Comparison of ENCODE assay signal across 1 cellular context in the genomic region with DNA sequence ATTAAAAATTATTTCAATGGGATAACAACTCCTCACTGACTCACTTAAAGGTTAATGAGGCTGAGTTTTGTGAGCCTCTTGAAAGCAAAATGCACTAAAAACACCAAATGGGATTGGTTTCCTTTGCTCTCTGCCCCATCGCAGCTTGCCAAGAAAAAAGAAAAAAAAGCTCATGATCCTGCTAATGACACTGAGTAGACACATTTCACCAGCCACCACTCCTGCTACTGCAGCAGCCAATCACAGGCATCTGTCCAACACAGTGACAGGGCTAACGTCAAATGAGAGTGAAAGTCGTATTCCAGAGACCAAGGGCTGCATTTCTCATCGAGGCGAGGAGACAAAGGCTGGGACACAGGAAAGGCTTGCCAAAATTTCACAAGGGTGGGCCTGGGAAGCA.
TF ChIP-seq lines count a peak whose summit lies in the region.

No MANE protein-coding gene starts in this region.

TF ChIP-seq in endothelial cell of umbilical vein, 7 proteins besides CTCF, POLR2A, EP300 and RAD21:
- TF ChIP-seq, protein P1, sequence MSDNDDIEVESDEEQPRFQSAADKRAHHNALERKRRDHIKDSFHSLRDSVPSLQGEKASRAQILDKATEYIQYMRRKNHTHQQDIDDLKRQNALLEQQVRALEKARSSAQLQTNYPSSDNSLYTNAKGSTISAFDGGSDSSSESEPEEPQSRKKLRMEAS (IDR thresholded peaks at IDR 0.05; ENCODE audit: insufficient read depth, insufficient read length), result no peak
- no peak for TF ChIP-seq EZH2 (IDR thresholded peaks at IDR 0.05; ENCODE audit: borderline replicate concordance, low read depth, low read length, severe bottlenecking)
- TF ChIP-seq MYC (IDR thresholded peaks at IDR 0.05; ENCODE audit: low read depth, low read length), result no peak
